ENCODE assay signal across 1 cellular context in the genomic region with DNA sequence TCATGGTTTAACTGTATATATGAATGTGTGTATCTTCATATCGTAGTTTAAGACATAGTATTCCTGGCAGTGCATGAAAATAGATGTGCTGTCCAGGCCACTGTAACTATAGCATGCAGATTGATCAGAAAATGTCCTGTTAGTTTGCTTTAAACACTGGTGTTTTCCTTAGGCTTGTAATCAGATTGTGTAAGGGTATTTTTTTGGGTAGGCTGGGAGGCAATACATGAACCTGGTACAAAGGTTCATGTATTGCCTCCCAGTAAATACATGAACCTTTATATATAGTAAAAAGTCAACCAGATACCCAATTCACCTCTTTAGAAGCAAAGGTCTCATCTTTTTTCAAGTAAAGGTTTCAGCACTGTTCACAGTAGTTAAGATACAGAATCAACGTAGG.
TF ChIP-seq lines count a peak whose summit lies in the region.

No MANE protein-coding gene starts in this region.

TF ChIP-seq in GM12878, 131 proteins besides CTCF, POLR2A, EP300 and RAD21:
- no peak for TF ChIP-seq HCFC1 (IDR thresholded peaks at IDR 0.05; ENCODE audit: low read length)
- TF ChIP-seq KDM1A (IDR thresholded peaks at IDR 0.05; ENCODE audit: borderline replicate concordance): no peak
- TF ChIP-seq RUNX3 (IDR thresholded peaks at IDR 0.05; ENCODE audit: low read length): no peak
- TF ChIP-seq ATF2 (IDR thresholded peaks at IDR 0.05; ENCODE audit: low read length): no peak
- TF ChIP-seq BRCA1 (IDR thresholded peaks at IDR 0.05; ENCODE audit: low read depth, low read length): no peak
- no peak for TF ChIP-seq SIX5 (IDR thresholded peaks at IDR 0.05; ENCODE audit: low read depth, low read length, severe bottlenecking)
- TF ChIP-seq, protein P1, sequence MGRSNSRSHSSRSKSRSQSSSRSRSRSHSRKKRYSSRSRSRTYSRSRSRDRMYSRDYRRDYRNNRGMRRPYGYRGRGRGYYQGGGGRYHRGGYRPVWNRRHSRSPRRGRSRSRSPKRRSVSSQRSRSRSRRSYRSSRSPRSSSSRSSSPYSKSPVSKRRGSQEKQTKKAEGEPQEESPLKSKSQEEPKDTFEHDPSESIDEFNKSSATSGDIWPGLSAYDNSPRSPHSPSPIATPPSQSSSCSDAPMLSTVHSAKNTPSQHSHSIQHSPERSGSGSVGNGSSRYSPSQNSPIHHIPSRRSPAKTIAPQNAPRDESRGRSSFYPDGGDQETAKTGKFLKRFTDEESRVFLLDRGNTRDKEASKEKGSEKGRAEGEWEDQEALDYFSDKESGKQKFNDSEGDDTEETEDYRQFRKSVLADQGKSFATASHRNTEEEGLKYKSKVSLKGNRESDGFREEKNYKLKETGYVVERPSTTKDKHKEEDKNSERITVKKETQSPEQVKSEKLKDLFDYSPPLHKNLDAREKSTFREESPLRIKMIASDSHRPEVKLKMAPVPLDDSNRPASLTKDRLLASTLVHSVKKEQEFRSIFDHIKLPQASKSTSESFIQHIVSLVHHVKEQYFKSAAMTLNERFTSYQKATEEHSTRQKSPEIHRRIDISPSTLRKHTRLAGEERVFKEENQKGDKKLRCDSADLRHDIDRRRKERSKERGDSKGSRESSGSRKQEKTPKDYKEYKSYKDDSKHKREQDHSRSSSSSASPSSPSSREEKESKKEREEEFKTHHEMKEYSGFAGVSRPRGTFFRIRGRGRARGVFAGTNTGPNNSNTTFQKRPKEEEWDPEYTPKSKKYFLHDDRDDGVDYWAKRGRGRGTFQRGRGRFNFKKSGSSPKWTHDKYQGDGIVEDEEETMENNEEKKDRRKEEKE (IDR thresholded peaks at IDR 0.05): no peak
- no peak for TF ChIP-seq ESRRA (IDR thresholded peaks at IDR 0.05; ENCODE audit: low read length)
- TF ChIP-seq LARP7 (IDR thresholded peaks at IDR 0.05): no peak
- no peak for TF ChIP-seq RB1 (IDR thresholded peaks at IDR 0.05; ENCODE audit: borderline replicate concordance)
- no peak for TF ChIP-seq ZBTB11 (CRISPR knock-in tag; IDR thresholded peaks at IDR 0.05)
- TF ChIP-seq RAD51 (IDR thresholded peaks at IDR 0.05): no peak
- no peak for TF ChIP-seq IRF4 (IDR thresholded peaks at IDR 0.05; ENCODE audit: low read depth, low read length)
- TF ChIP-seq IKZF2 (IDR thresholded peaks at IDR 0.05): no peak
- TF ChIP-seq, protein P2, sequence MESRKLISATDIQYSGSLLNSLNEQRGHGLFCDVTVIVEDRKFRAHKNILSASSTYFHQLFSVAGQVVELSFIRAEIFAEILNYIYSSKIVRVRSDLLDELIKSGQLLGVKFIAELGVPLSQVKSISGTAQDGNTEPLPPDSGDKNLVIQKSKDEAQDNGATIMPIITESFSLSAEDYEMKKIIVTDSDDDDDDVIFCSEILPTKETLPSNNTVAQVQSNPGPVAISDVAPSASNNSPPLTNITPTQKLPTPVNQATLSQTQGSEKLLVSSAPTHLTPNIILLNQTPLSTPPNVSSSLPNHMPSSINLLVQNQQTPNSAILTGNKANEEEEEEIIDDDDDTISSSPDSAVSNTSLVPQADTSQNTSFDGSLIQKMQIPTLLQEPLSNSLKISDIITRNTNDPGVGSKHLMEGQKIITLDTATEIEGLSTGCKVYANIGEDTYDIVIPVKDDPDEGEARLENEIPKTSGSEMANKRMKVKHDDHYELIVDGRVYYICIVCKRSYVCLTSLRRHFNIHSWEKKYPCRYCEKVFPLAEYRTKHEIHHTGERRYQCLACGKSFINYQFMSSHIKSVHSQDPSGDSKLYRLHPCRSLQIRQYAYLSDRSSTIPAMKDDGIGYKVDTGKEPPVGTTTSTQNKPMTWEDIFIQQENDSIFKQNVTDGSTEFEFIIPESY (IDR thresholded peaks at IDR 0.05): no peak
- TF ChIP-seq BCL11A (IDR thresholded peaks at IDR 0.05; ENCODE audit: low read depth, low read length): no peak
- no peak for TF ChIP-seq ZNF687 (IDR thresholded peaks at IDR 0.05)
- no peak for TF ChIP-seq ZSCAN29 (IDR thresholded peaks at IDR 0.05)
- no peak for TF ChIP-seq SREBF1 (IDR thresholded peaks at IDR 0.05; ENCODE audit: low read length)
- no peak for TF ChIP-seq FOXK2 (IDR thresholded peaks at IDR 0.05)
